ENCODE assay signal across 27 cellular contexts in genomic region chr9:18923671-18924430, GRCh38.
"Had no signal": no experiment of that assay in that cellular context is flagged by ENCODE, and none has a peak within 500 bp of the region (broad histone marks: within the 10 kb centered on the region; RNA-seq: fewer than 3 reads in every experiment).

No MANE protein-coding gene starts in this region.

- H3K9me3 ChIP-seq: colonic mucosa, esophagus squamous epithelium, gastrocnemius medialis, gastroesophageal sphincter, heart left ventricle, heart right ventricle had no signal

- H3K9me3 Mint-ChIP-seq: dendritic cell treated with granulocyte-macrophage colony-stimulating factor and Interleukin-4, amounts not matched to agents 40 ng/mL and 50 ng/mL, for 4 days; effector memory CD8-positive, alpha-beta T cell; endodermal cell had no signal

- H3K27me3 Mint-ChIP-seq: dendritic cell treated with granulocyte-macrophage colony-stimulating factor and Interleukin-4, amounts not matched to agents 40 ng/mL and 50 ng/mL, for 4 days had no signal

- H3K4me1 ChIP-seq: colonic mucosa had no signal

- H3K27ac ChIP-seq: colonic mucosa, coronary artery, dorsolateral prefrontal cortex, epithelial cell of prostate, esophagus squamous epithelium, foreskin keratinocyte, gastrocnemius medialis, gastroesophageal sphincter, heart left ventricle, heart right ventricle had no signal

- H3K27ac Mint-ChIP-seq: dendritic cell treated with granulocyte-macrophage colony-stimulating factor and Interleukin-4, amounts not matched to agents 40 ng/mL and 50 ng/mL, for 4 days; effector memory CD8-positive, alpha-beta T cell; endodermal cell had no signal

- FAIRE-seq: colon, endometrium, endothelial cell of umbilical vein, frontal cortex had no signal

- H3K27me3 ChIP-seq: colonic mucosa, dorsolateral prefrontal cortex, esophagus squamous epithelium, foreskin keratinocyte, gastrocnemius medialis, gastroesophageal sphincter, heart left ventricle, heart right ventricle had no signal

- H3K4me3 ChIP-seq: colonic mucosa, coronary artery, dorsolateral prefrontal cortex, esophagus squamous epithelium, gastrocnemius medialis, gastroesophageal sphincter, heart left ventricle, heart right ventricle had no signal

- ATAC-seq: effector memory CD8-positive, alpha-beta T cell; esophagus mucosa; foreskin keratinocyte; gastrocnemius medialis; gastroesophageal sphincter; heart left ventricle; heart right ventricle had no signal

- DNase-seq: colonic mucosa; cortex of kidney; dermis blood vessel endothelial cell; dorsolateral prefrontal cortex; effector CD4-positive, alpha-beta T cell; effector CD8-positive, alpha-beta T cell; effector memory CD4-positive, alpha-beta T cell; effector memory CD8-positive, alpha-beta T cell; endodermal cell; erythroblast; esophagus squamous epithelium; foreskin fibroblast; foreskin keratinocyte; foreskin melanocyte; gastrocnemius medialis; glutamatergic neuron; heart left ventricle; heart right ventricle had no signal

- H3K36me3 ChIP-seq: colonic mucosa, esophagus squamous epithelium, gastrocnemius medialis, gastroesophageal sphincter, heart left ventricle, heart right ventricle had no signal

- H3K4me3 Mint-ChIP-seq: dendritic cell treated with granulocyte-macrophage colony-stimulating factor and Interleukin-4, amounts not matched to agents 40 ng/mL and 50 ng/mL, for 4 days; effector memory CD8-positive, alpha-beta T cell; endodermal cell had no signal
